In the genomic region with DNA sequence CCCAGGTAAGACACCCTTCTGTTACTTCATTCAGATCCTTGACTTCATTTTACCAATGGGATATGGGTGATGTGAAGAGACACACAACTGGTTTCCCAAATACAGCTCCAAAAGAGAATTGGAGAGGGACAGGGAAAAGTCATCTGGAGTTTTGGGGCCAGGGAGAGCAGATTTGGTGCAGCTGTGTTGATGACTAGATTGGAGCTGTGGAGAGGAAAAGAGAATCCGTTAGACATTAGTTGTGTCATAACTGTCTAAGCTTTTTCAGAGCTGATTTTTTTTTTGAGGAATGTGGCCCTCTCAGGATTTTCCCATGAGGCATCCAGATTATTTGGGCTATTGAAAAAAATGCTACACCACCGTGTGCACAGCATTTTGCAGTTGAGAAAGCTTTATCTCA, we compare ENCODE assay signal across 33 cellular contexts.
"Had no signal": no experiment of that assay in that cellular context is flagged by ENCODE, and none has a peak within 500 bp of the region (broad histone marks: within the 10 kb centered on the region; RNA-seq: fewer than 3 reads in every experiment).

No MANE protein-coding gene starts in this region.

- H3K27ac ChIP-seq: ascending aorta, cardiac muscle cell, VCaP had no signal

- DNase-seq: activated B cell treated with CpG ODN at 0.5 μM for 24 hours; activated CD4-positive, alpha-beta memory T cell treated with anti-CD3 and anti-CD28 coated beads for 36 hours; activated CD4-positive, alpha-beta T cell treated with anti-CD3 and anti-CD28 coated beads for 4 hours; activated CD4-positive, alpha-beta T cell treated with anti-CD3 and anti-CD28 coated beads, Interleukin-2, amount 10 ng/mL, durations not matched to agents 24 days and 14 days; activated CD4-positive, alpha-beta T cell treated with anti-CD3 and anti-CD28 coated beads, Interleukin-2, amount 50 U/mL, for 1 hour; activated CD4-positive, alpha-beta T cell treated with anti-CD3 and anti-CD28 coated beads, Interleukin-2, amount 50 U/mL, for 4 hours; activated CD4-positive, CD25-positive, alpha-beta regulatory T cell treated with anti-CD3 and anti-CD28 coated beads, Interleukin-2, amount 50 U/mL, for 72 hours; activated CD8-positive, alpha-beta memory T cell treated with anti-CD3 and anti-CD28 coated beads, Interleukin-2, amount 50 U/mL, for 48 hours; activated CD8-positive, alpha-beta T cell treated with anti-CD3 and anti-CD28 coated beads for 36 hours; activated effector memory CD4-positive, alpha-beta T cell treated with Interleukin-2 at 50 U/mL for 16 hours; activated gamma-delta T cell; activated naive CD4-positive, alpha-beta T cell treated with anti-CD3 and anti-CD28 coated beads, Interleukin-2, amount 10 ng/mL, durations not matched to agents 7 days and 5 days; activated naive CD4-positive, alpha-beta T cell treated with Interleukin-2 at 50 U/mL for 16 hours; activated naive CD8-positive, alpha-beta T cell treated with anti-CD3 and anti-CD28 coated beads, Interleukin-2, amount 10 ng/mL, durations not matched to agents 7 days and 5 days; activated naive CD8-positive, alpha-beta T cell treated with anti-CD3 and anti-CD28 coated beads, Interleukin-2, amount 50 U/mL, for 24 hours; activated T-cell treated with anti-CD3 and anti-CD28 coated beads, Interleukin-2, amount 50 U/mL, for 24 hours; activated T-cell treated with anti-CD3 and anti-CD28 coated beads, Interleukin-2, amount 50 U/mL, for 48 hours; amygdala; anterior cingulate cortex; caudate nucleus; cerebellar nuclear complex; T-helper 2 cell; T-helper 9 cell had no signal

- H3K36me3 Mint-ChIP-seq: activated CD4-positive, alpha-beta memory T cell treated with anti-CD3 and anti-CD28 coated beads for 36 hours; activated naive CD4-positive, alpha-beta T cell treated with anti-CD3 and anti-CD28 coated beads, Interleukin-2, amount 10 ng/mL, durations not matched to agents 7 days and 5 days; activated naive CD4-positive, alpha-beta T cell treated with anti-CD3 and anti-CD28 coated beads, Interleukin-2, amount 50 U/mL, for 24 hours; activated naive CD8-positive, alpha-beta T cell; activated naive CD8-positive, alpha-beta T cell treated with anti-CD3 and anti-CD28 coated beads, Interleukin-2, amount 10 ng/mL, durations not matched to agents 7 days and 5 days had no signal

- H3K9me3 ChIP-seq: ascending aorta had no signal

- H3K36me3 ChIP-seq: ascending aorta, cardiac muscle cell had no signal

- H3K27ac Mint-ChIP-seq: activated B cell treated with CpG ODN at 0.5 μM for 24 hours; activated CD4-positive, alpha-beta memory T cell treated with anti-CD3 and anti-CD28 coated beads for 36 hours; activated CD4-positive, alpha-beta T cell treated with anti-CD3 and anti-CD28 coated beads, Interleukin-2, amount 10 ng/mL, durations not matched to agents 24 days and 14 days; activated CD8-positive, alpha-beta T cell treated with anti-CD3 and anti-CD28 coated beads for 36 hours; activated naive CD4-positive, alpha-beta T cell treated with anti-CD3 and anti-CD28 coated beads, Interleukin-2, amount 10 ng/mL, durations not matched to agents 7 days and 5 days; activated naive CD4-positive, alpha-beta T cell treated with anti-CD3 and anti-CD28 coated beads, Interleukin-2, amount 50 U/mL, for 24 hours; activated naive CD8-positive, alpha-beta T cell; activated naive CD8-positive, alpha-beta T cell treated with anti-CD3 and anti-CD28 coated beads, Interleukin-2, amount 10 ng/mL, durations not matched to agents 7 days and 5 days; activated naive CD8-positive, alpha-beta T cell treated with anti-CD3 and anti-CD28 coated beads, Interleukin-2, amount 50 U/mL, for 24 hours; activated T-cell treated with anti-CD3 and anti-CD28 coated beads, Interleukin-2, amount 50 U/mL, for 24 hours; activated T-helper 2 cell treated with anti-CD3 and anti-CD28 coated beads, Interferon-gamma antibody, Interleukin-2, Interleukin-4, amounts not matched to agents 10 μg/mL and 5 μg/mL and 100 μg/mL, durations not matched to agents 14 hours and 24 hours and 36 hours; T-helper 1 cell treated with Interleukin-12 subunit alpha and Interleukin-12 subunit beta and Interleukin-4 antibody, amounts not matched to agents 30 μg/mL and 1 μg/mL, for 36 hours; T-helper 2 cell treated with Interferon-gamma antibody and Interleukin-4, amounts not matched to agents 5 μg/mL and 100 μg/mL, for 36 hours had no signal

- H3K27me3 Mint-ChIP-seq: activated naive CD4-positive, alpha-beta T cell treated with anti-CD3 and anti-CD28 coated beads, Interleukin-2, amount 50 U/mL, for 24 hours had no signal

- H3K4me3 ChIP-seq: ascending aorta, cardiac muscle cell had no signal

- H3K4me3 Mint-ChIP-seq: activated B cell treated with CpG ODN at 0.5 μM for 24 hours; activated CD4-positive, alpha-beta memory T cell treated with anti-CD3 and anti-CD28 coated beads for 36 hours; activated CD4-positive, alpha-beta T cell treated with anti-CD3 and anti-CD28 coated beads, Interleukin-2, amount 10 ng/mL, durations not matched to agents 24 days and 14 days; activated CD8-positive, alpha-beta T cell treated with anti-CD3 and anti-CD28 coated beads for 36 hours; activated naive CD4-positive, alpha-beta T cell treated with anti-CD3 and anti-CD28 coated beads, Interleukin-2, amount 10 ng/mL, durations not matched to agents 7 days and 5 days; activated naive CD4-positive, alpha-beta T cell treated with anti-CD3 and anti-CD28 coated beads, Interleukin-2, amount 50 U/mL, for 24 hours; activated naive CD8-positive, alpha-beta T cell; activated naive CD8-positive, alpha-beta T cell treated with anti-CD3 and anti-CD28 coated beads, Interleukin-2, amount 10 ng/mL, durations not matched to agents 7 days and 5 days; activated naive CD8-positive, alpha-beta T cell treated with anti-CD3 and anti-CD28 coated beads, Interleukin-2, amount 50 U/mL, for 24 hours; activated T-cell treated with anti-CD3 and anti-CD28 coated beads, Interleukin-2, amount 50 U/mL, for 24 hours; brain; central memory CD8-positive, alpha-beta T cell; T-helper 1 cell treated with Interleukin-12 subunit alpha and Interleukin-12 subunit beta and Interleukin-4 antibody, amounts not matched to agents 30 μg/mL and 1 μg/mL, for 36 hours; T-helper 2 cell treated with Interferon-gamma antibody and Interleukin-4, amounts not matched to agents 5 μg/mL and 100 μg/mL, for 36 hours had no signal

- H3K4me1 Mint-ChIP-seq: activated B cell treated with CpG ODN at 0.5 μM for 24 hours; activated CD4-positive, alpha-beta T cell treated with anti-CD3 and anti-CD28 coated beads, Interleukin-2, amount 10 ng/mL, durations not matched to agents 24 days and 14 days; activated naive CD4-positive, alpha-beta T cell treated with anti-CD3 and anti-CD28 coated beads, Interleukin-2, amount 10 ng/mL, durations not matched to agents 7 days and 5 days; activated naive CD4-positive, alpha-beta T cell treated with anti-CD3 and anti-CD28 coated beads, Interleukin-2, amount 50 U/mL, for 24 hours; activated naive CD8-positive, alpha-beta T cell treated with anti-CD3 and anti-CD28 coated beads, Interleukin-2, amount 10 ng/mL, durations not matched to agents 7 days and 5 days; activated naive CD8-positive, alpha-beta T cell treated with anti-CD3 and anti-CD28 coated beads, Interleukin-2, amount 50 U/mL, for 24 hours; central memory CD8-positive, alpha-beta T cell had no signal

- ATAC-seq: activated CD8-positive, alpha-beta T cell treated with anti-CD3 and anti-CD28 coated beads for 36 hours; activated naive CD8-positive, alpha-beta T cell treated with anti-CD3 and anti-CD28 coated beads, Interleukin-2, amount 50 U/mL, for 24 hours had no signal

- H3K4me1 ChIP-seq: ascending aorta had no signal

- H3K9me3 Mint-ChIP-seq: activated B cell treated with CpG ODN at 0.5 μM for 24 hours; activated CD4-positive, alpha-beta memory T cell treated with anti-CD3 and anti-CD28 coated beads for 36 hours; activated CD4-positive, alpha-beta T cell treated with anti-CD3 and anti-CD28 coated beads, Interleukin-2, amount 10 ng/mL, durations not matched to agents 24 days and 14 days; activated CD8-positive, alpha-beta T cell treated with anti-CD3 and anti-CD28 coated beads for 36 hours; activated naive CD4-positive, alpha-beta T cell treated with anti-CD3 and anti-CD28 coated beads, Interleukin-2, amount 10 ng/mL, durations not matched to agents 7 days and 5 days; activated naive CD4-positive, alpha-beta T cell treated with anti-CD3 and anti-CD28 coated beads, Interleukin-2, amount 50 U/mL, for 24 hours; activated naive CD8-positive, alpha-beta T cell treated with anti-CD3 and anti-CD28 coated beads, Interleukin-2, amount 10 ng/mL, durations not matched to agents 7 days and 5 days; activated naive CD8-positive, alpha-beta T cell treated with anti-CD3 and anti-CD28 coated beads, Interleukin-2, amount 50 U/mL, for 24 hours; activated T-cell treated with anti-CD3 and anti-CD28 coated beads, Interleukin-2, amount 50 U/mL, for 24 hours; activated T-helper 2 cell treated with anti-CD3 and anti-CD28 coated beads, Interferon-gamma antibody, Interleukin-2, Interleukin-4, amounts not matched to agents 10 μg/mL and 5 μg/mL and 100 μg/mL, durations not matched to agents 14 hours and 24 hours and 36 hours; central memory CD8-positive, alpha-beta T cell; T-helper 1 cell treated with Interleukin-12 subunit alpha and Interleukin-12 subunit beta and Interleukin-4 antibody, amounts not matched to agents 30 μg/mL and 1 μg/mL, for 36 hours; T-helper 2 cell treated with Interferon-gamma antibody and Interleukin-4, amounts not matched to agents 5 μg/mL and 100 μg/mL, for 36 hours had no signal

- H3K27me3 ChIP-seq: ascending aorta, cardiac muscle cell had no signal
